ENCODE assay signal across 14 cellular contexts in the genomic region with DNA sequence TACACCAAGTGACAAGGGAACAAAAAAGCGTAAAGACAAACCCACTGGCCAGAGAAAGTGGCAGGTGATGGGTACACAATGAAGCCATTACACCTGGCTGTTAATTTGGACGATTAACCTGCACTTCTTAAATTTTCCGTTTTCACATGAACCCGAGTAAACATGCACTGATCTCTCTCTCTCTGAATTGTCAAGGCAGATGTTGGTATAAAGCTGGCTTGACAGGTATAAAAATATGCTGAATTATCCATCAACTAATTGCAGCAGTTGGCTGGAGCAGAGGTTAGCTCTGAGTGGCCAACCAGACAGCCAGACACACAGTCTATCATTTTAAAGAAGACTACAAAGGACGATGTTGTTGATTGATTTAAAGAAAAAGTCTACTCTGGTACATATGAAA.
"Had no signal": no experiment of that assay in that cellular context is flagged by ENCODE, and none has a peak within 500 bp of the region (broad histone marks: within the 10 kb centered on the region; RNA-seq: fewer than 3 reads in every experiment).

No MANE protein-coding gene starts in this region.

- H3K27me3 ChIP-seq: colonic mucosa, left lung, ovary, sigmoid colon, spleen, testis, upper lobe of right lung had no signal

- H3K4me1 ChIP-seq: colonic mucosa, left lung, sigmoid colon, spleen, testis, upper lobe of right lung had no signal

- H3K4me3 ChIP-seq: colonic mucosa, left lung, ovary, sigmoid colon, spleen, testis, upper lobe of right lung had no signal

- H3K36me3 ChIP-seq: colonic mucosa, left lung, ovary, sigmoid colon, spleen, upper lobe of right lung had no signal

- H3K9me3 ChIP-seq: colonic mucosa, left lung, ovary, sigmoid colon, spleen, testis, upper lobe of right lung had no signal

- ATAC-seq: activated CD4-positive, CD25-positive, alpha-beta regulatory T cell treated with anti-CD3 and anti-CD28 coated beads, Interleukin-2, amount 50 U/mL, for 24 hours; esophagus mucosa; left lung; stimulated activated naive CD8-positive, alpha-beta T cell treated with anti-CD3 and anti-CD28 coated beads, Interleukin-15, amount 100 ng/mL, for 72 hours; upper lobe of right lung had no signal

- H3K27ac ChIP-seq: colonic mucosa, left lung, ovary, sigmoid colon, spleen, testis, upper lobe of right lung had no signal

- DNase-seq: activated naive CD8-positive, alpha-beta T cell treated with anti-CD3 and anti-CD28 coated beads for 36 hours; central memory CD4-positive, alpha-beta T cell; colonic mucosa; hippocampal formation; left lung; mammary epithelial cell; ovary; sigmoid colon; spleen; stimulated activated naive CD8-positive, alpha-beta T cell treated with anti-CD3 and anti-CD28 coated beads, Interleukin-15, amount 100 ng/mL, for 72 hours; testis; upper lobe of right lung had no signal
